Comparison of ENCODE assay signal across 8 cellular contexts in the genomic region with DNA sequence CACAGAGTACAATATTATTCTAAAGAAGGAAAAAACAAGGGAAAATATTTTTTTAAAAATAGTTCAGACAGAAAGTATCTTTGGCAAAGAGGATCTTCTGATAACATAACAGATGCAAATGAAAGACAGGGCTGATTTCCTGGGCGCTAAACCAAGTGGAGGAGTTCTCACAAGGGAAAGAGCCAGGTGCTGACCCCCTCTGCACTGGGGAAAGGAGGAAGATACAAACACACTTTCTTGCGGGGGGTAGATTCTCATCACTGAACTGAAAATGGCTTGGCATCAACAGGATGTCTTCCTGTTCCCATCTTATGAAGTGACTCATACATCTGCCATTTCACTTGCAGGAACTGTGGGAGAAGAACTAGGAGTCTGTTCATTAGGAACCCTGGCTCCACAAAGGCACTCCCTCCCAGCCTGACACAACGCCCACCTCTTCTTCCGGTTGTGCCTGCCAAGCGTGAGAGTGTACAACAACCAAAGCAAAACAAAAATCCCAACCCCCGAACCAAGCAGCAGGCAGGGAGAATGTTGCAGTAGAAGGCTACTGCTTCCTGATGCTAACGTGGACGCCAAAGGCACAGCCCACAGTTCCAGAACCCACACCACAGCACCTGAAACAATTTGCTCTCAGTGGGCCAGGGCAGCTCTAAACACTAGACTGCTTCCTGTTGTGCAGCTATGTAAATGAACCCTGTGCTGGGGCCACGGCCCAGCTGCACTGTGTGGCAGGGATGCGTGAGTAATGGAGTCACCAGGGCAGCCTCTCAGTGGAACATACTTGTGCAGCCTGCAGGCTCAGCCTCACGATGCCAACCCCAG. TPM values are rescaled to one million over a fixed set of nuclear protein-coding genes. Genes with fewer than 3 reads are reported as not detected.
DNase-seq lines count a peak whose midpoint lies in the region; ATAC-seq and TF ChIP-seq lines count a peak whose summit lies in the region.

No MANE protein-coding gene starts in this region.

- H3K27me3 ChIP-seq in AG04450 (ENCODE audit: control insufficient read depth, insufficient read depth, low read length): no peaks in the 10 kb centered on the region
- H3K27me3 ChIP-seq in osteoblast (ENCODE audit: insufficient read depth, low read length): no peaks in the 10 kb centered on the region

- H4K20me1 ChIP-seq in osteoblast (ENCODE audit: insufficient read depth, low read length): peaks cover 23% of the 10 kb centered on the region

- peak; percentile 78 for DNase-seq in AG04450 (ENCODE audit: low read depth, low spot score)
- DNase-seq in NCI-H526 treated with DMSO at 0.1 percent for 48 hours (lab: John Stamatoyannopoulos, UW): peak; percentile 21
- peak; percentile 30 for DNase-seq in activated T-helper 1 cell treated with Interleukin-2 at 50 U/mL for 16 hours (ENCODE audit: low read depth)
- peak; percentile 72 for DNase-seq in fibroblast of the conjunctiva (ENCODE audit: low read depth)
- peak; percentile 72 for DNase-seq in osteoblast (ENCODE audit: insufficient read length, low spot score, missing footprints)
- DNase-seq in SIG-M5 treated with dmso at 0.1 percent for 504 hours (lab: John Stamatoyannopoulos, UW; ENCODE audit: unreplicated experiment): no peak

- H3K36me3 ChIP-seq in osteoblast (ENCODE audit: insufficient read depth, low read length): peaks cover 22% of the 10 kb centered on the region

- CTCF ChIA-PET in AG04450 (lab: Charles Lee): interaction anchor here (1.0 kb wide), 1 partner anchor 24 kb away, joined by 3 read pairs; no protein-coding TSS in a partner anchor

- H3K4me3 ChIP-seq in AG04450 (ENCODE audit: low read depth, low read length): peak overlapping the region; percentile 34
- peak overlapping the region; percentile 40 for H3K4me3 ChIP-seq in osteoblast (ENCODE audit: insufficient read depth, low read length)

- POLR2A ChIA-PET in AG04450 (lab: Yijun Ruan, JAX): no interaction called here

- ATAC-seq in GM18867 (IDR thresholded peaks at IDR 0.05; ENCODE audit: unreplicated experiment): peak; percentile 98
- ATAC-seq in HG03039 (IDR thresholded peaks at IDR 0.05; ENCODE audit: unreplicated experiment): peak; percentile 90

- H3K4me2 ChIP-seq in osteoblast (ENCODE audit: insufficient read depth, low read length): peak overlapping the region; percentile 66

- no peak overlapping the region for H2AFZ ChIP-seq in osteoblast (ENCODE audit: low read length)

- H3K9me3 ChIP-seq in AG04450 (ENCODE audit: control insufficient read depth, insufficient read depth, low read length): no peaks in the 10 kb centered on the region
- no peaks in the 10 kb centered on the region for H3K9me3 ChIP-seq in osteoblast (ENCODE audit: low read depth, low read length)

- peaks cover 36% of the 10 kb centered on the region for H3K4me1 ChIP-seq in osteoblast (ENCODE audit: insufficient read depth, low read length)

- TF ChIP-seq CTCF in AG04450 (IDR thresholded peaks at IDR 0.05; ENCODE audit: low read depth, low read length) (no peak), osteoblast (IDR thresholded peaks at IDR 0.05; ENCODE audit: extremely low read depth, low read depth, low read length) (no peak)

- peaks cover 87% of the 10 kb centered on the region for H3K79me2 ChIP-seq in osteoblast (ENCODE audit: insufficient read depth, low read length)

- H3K27ac ChIP-seq in AG04450 (ENCODE audit: low read depth, low read length) (peak overlapping the region; percentile 88), osteoblast (ENCODE audit: low read depth, low read length) (peak overlapping the region; percentile 81)

RNA-seq across cellular contexts. Expression of gene GADD45A, which starts 51.0 kb away (rescaled TPM):
- polyA plus RNA-seq in AG04450 (2011; rRNA removed): 33.7 and 41.8 TPM in 2 replicates
- 12.3 and 14.6 TPM in 2 replicates for polyA minus RNA-seq in AG04450 (2011; rRNA and poly(A)+ RNA removed)
- total RNA-seq in osteoblast: 48.0 and 48.9 TPM in 2 replicates
